36 cellular contexts compared by ENCODE assay signal in the genomic region with DNA sequence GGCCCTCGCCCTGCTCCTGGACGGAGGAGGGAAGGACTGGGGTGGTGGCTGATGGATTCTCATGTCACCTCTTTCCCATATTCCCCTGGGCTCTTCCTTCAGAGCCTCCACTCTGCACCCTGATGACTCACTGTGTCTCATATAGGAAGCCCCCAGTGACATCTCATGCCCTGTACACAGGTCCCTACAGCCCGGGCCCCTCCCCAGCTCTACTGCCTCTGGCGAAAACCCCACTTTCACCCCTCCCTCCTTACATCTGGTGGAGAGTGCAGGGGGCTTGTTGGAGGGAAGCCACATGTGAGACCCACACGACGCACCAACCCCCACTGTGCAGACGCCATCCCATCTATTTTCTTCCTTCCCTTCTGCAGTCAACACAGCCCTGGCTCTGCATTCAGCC.
"Had no signal": no experiment of that assay in that cellular context is flagged by ENCODE, and none has a peak within 500 bp of the region (broad histone marks: within the 10 kb centered on the region; RNA-seq: fewer than 3 reads in every experiment).

No MANE protein-coding gene starts in this region.

- DNase-seq: activated CD4-positive, alpha-beta memory T cell treated with anti-CD3 and anti-CD28 coated beads, Interleukin-2, amount 10 ng/mL, durations not matched to agents 7 days and 5 days; activated CD4-positive, alpha-beta T cell treated with anti-CD3 and anti-CD28 coated beads for 1 hour; activated CD4-positive, alpha-beta T cell treated with anti-CD3 and anti-CD28 coated beads for 48 hours; activated CD4-positive, CD25-positive, alpha-beta regulatory T cell; activated CD8-positive, alpha-beta memory T cell treated with anti-CD3 and anti-CD28 coated beads for 24 hours; activated CD8-positive, alpha-beta memory T cell treated with anti-CD3 and anti-CD28 coated beads, Interleukin-2, amount 10 ng/mL, durations not matched to agents 7 days and 5 days; activated effector memory CD4-positive, alpha-beta T cell treated with Interleukin-2 at 50 U/mL for 16 hours; activated naive CD4-positive, alpha-beta T cell treated with anti-CD3 and anti-CD28 coated beads, Interleukin-2, amount 10 ng/mL, durations not matched to agents 7 days and 5 days; activated naive CD8-positive, alpha-beta T cell treated with anti-CD3 and anti-CD28 coated beads, Interleukin-2, amount 50 U/mL, for 24 hours; activated T-cell treated with anti-CD3 and anti-CD28 coated beads, Interleukin-2, amount 50 U/mL, for 48 hours; anterior cingulate cortex; brain microvascular endothelial cell; MM.1S; MV-4-11; NCI-H1092; NCI-H1436 treated with DMSO at 0.1 percent for 48 hours; NCI-H1694 treated with DMSO at 0.1 percent for 48 hours; NCI-H2029; NCI-H2107; NCI-H2171; NCI-H510A; NCI-H526; NCI-H748 treated with DMSO at 0.1 percent for 48 hours; NK-92 treated with Interleukin-12 subunit alpha and Interleukin-12 subunit beta, amount 100 ng/mL, for 24 hours; PC-9; SIG-M5; SW 1271; T-helper 1 cell; T-helper 2 cell; T-helper 9 cell had no signal

- H3K4me3 ChIP-seq: PC-9 had no signal

- H3K36me3 Mint-ChIP-seq: activated CD8-positive, alpha-beta memory T cell treated with anti-CD3 and anti-CD28 coated beads, Interleukin-2, amount 10 ng/mL, durations not matched to agents 7 days and 5 days; activated naive CD4-positive, alpha-beta T cell treated with anti-CD3 and anti-CD28 coated beads, Interleukin-2, amount 10 ng/mL, durations not matched to agents 7 days and 5 days; activated naive CD8-positive, alpha-beta T cell had no signal

- H3K36me3 ChIP-seq: brain microvascular endothelial cell had no signal

- H3K27ac Mint-ChIP-seq: activated CD4-positive, alpha-beta memory T cell treated with anti-CD3 and anti-CD28 coated beads, Interleukin-2, amount 10 ng/mL, durations not matched to agents 7 days and 5 days; activated CD8-positive, alpha-beta memory T cell treated with anti-CD3 and anti-CD28 coated beads, Interleukin-2, amount 10 ng/mL, durations not matched to agents 7 days and 5 days; activated naive CD4-positive, alpha-beta T cell treated with anti-CD3 and anti-CD28 coated beads, Interleukin-2, amount 10 ng/mL, durations not matched to agents 7 days and 5 days; activated naive CD8-positive, alpha-beta T cell; activated naive CD8-positive, alpha-beta T cell treated with anti-CD3 and anti-CD28 coated beads, Interleukin-2, amount 50 U/mL, for 24 hours had no signal

- H3K27me3 Mint-ChIP-seq: activated CD4-positive, alpha-beta memory T cell treated with anti-CD3 and anti-CD28 coated beads, Interleukin-2, amount 10 ng/mL, durations not matched to agents 7 days and 5 days; activated CD8-positive, alpha-beta memory T cell treated with anti-CD3 and anti-CD28 coated beads, Interleukin-2, amount 10 ng/mL, durations not matched to agents 7 days and 5 days; activated naive CD4-positive, alpha-beta T cell treated with anti-CD3 and anti-CD28 coated beads, Interleukin-2, amount 10 ng/mL, durations not matched to agents 7 days and 5 days; activated naive CD8-positive, alpha-beta T cell; activated naive CD8-positive, alpha-beta T cell treated with anti-CD3 and anti-CD28 coated beads, Interleukin-2, amount 50 U/mL, for 24 hours had no signal

- H3K27me3 ChIP-seq: brain microvascular endothelial cell had no signal

- ATAC-seq: activated CD8-positive, alpha-beta memory T cell treated with anti-CD3 and anti-CD28 coated beads, Interleukin-2, amount 10 ng/mL, durations not matched to agents 7 days and 5 days; activated naive CD8-positive, alpha-beta T cell treated with anti-CD3 and anti-CD28 coated beads, Interleukin-2, amount 50 U/mL, for 24 hours; Right ventricle myocardium inferior; SK-N-SH treated with all-trans-retinoic acid at 6 μM for 48 hours had no signal

- H3K27ac ChIP-seq: brain microvascular endothelial cell, KMS-11, PC-9, RWPE1, VCaP had no signal

- H3K4me3 Mint-ChIP-seq: activated CD4-positive, alpha-beta memory T cell treated with anti-CD3 and anti-CD28 coated beads, Interleukin-2, amount 10 ng/mL, durations not matched to agents 7 days and 5 days; activated CD8-positive, alpha-beta memory T cell treated with anti-CD3 and anti-CD28 coated beads, Interleukin-2, amount 10 ng/mL, durations not matched to agents 7 days and 5 days; activated naive CD4-positive, alpha-beta T cell treated with anti-CD3 and anti-CD28 coated beads, Interleukin-2, amount 10 ng/mL, durations not matched to agents 7 days and 5 days; activated naive CD8-positive, alpha-beta T cell; activated naive CD8-positive, alpha-beta T cell treated with anti-CD3 and anti-CD28 coated beads, Interleukin-2, amount 50 U/mL, for 24 hours had no signal

- H3K4me1 Mint-ChIP-seq: activated CD4-positive, alpha-beta memory T cell treated with anti-CD3 and anti-CD28 coated beads, Interleukin-2, amount 10 ng/mL, durations not matched to agents 7 days and 5 days; activated CD8-positive, alpha-beta memory T cell treated with anti-CD3 and anti-CD28 coated beads, Interleukin-2, amount 10 ng/mL, durations not matched to agents 7 days and 5 days; activated naive CD4-positive, alpha-beta T cell treated with anti-CD3 and anti-CD28 coated beads, Interleukin-2, amount 10 ng/mL, durations not matched to agents 7 days and 5 days; activated naive CD8-positive, alpha-beta T cell treated with anti-CD3 and anti-CD28 coated beads, Interleukin-2, amount 50 U/mL, for 24 hours had no signal
